ENCODE assay signal across 2 cellular contexts in genomic region chr3:44890258-44890657, GRCh38.
TF ChIP-seq lines count a peak whose summit lies in the region.

No MANE protein-coding gene starts in this region.

TF ChIP-seq in A549, 52 proteins besides CTCF, POLR2A, EP300 and RAD21 (continued from another document):
- no peak for TF ChIP-seq HMGXB4 (CRISPR knock-in tag; IDR thresholded peaks at IDR 0.05; ENCODE audit: borderline replicate concordance)

TF ChIP-seq in WTC11, 78 proteins besides CTCF, POLR2A, EP300 and RAD21 (continued from another document):
- TF ChIP-seq IRF1 (CRISPR knock-in tag; IDR thresholded peaks at IDR 0.05) (no peak), NR2C2 (CRISPR knock-in tag; IDR thresholded peaks at IDR 0.05) (no peak), ZNF281 (CRISPR knock-in tag; IDR thresholded peaks at IDR 0.05) (no peak)
TF ChIP-seq in WTC11: peak in this region for 0.
